5 cellular contexts compared by ENCODE assay signal in the genomic region with DNA sequence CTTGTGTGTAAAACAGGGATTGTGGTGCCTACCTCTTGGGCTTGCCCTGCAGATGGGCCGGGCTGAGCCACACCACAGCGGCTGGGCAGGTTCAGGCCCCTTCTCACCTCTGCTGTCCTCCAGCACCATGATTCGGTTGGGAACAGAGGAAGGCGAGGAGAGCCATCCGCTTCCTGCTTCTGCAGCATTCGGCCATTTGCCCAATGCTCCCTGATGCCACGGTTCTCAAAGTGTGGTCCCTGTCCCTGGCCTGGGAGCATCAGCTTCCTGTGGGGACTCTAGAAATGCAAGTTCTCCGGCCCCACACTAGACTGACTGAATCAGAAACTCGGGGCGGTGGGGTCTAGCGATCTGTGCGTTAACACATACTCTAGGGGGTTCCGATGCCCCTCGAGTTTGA.
"Had no signal": no experiment of that assay in that cellular context is flagged by ENCODE, and none has a peak within 500 bp of the region (broad histone marks: within the 10 kb centered on the region; RNA-seq: fewer than 3 reads in every experiment).

No MANE protein-coding gene starts in this region.

- H3K4me1 ChIP-seq: HAP-1 had no signal

- H3K4me3 ChIP-seq: GM23338, HAP-1, K562 had no signal

- DNase-seq: KG1 had no signal

- H3K4me2 ChIP-seq: GM23338 had no signal

- H3K36me3 ChIP-seq: HAP-1 had no signal

- H3K4me1 Mint-ChIP-seq: GM23338 had no signal

- H3K27ac Mint-ChIP-seq: GM23338, HFFc6 had no signal

- H3K9me3 Mint-ChIP-seq: HFFc6 had no signal

- H3K9me3 ChIP-seq: HAP-1 had no signal

- H3K4me3 Mint-ChIP-seq: GM23338, HFFc6 had no signal

- H2AFZ ChIP-seq: GM23338 had no signal
